13 cellular contexts compared by ENCODE assay signal in genomic region chr5:42719034-42719433, GRCh38. TPM values are rescaled to one million over a fixed set of nuclear protein-coding genes. Genes with fewer than 3 reads are reported as not detected.
DNase-seq lines count a peak whose midpoint lies in the region; ATAC-seq and TF ChIP-seq lines count a peak whose summit lies in the region.
"Had no signal": no experiment of that assay in that cellular context is flagged by ENCODE, and none has a peak within 500 bp of the region (broad histone marks: within the 10 kb centered on the region; RNA-seq: fewer than 3 reads in every experiment).

No MANE protein-coding gene starts in this region.

- ATAC-seq in GM19043 (IDR thresholded peaks at IDR 0.05; ENCODE audit: low read depth, unreplicated experiment) (peak; percentile 1), HG02798 (IDR thresholded peaks at IDR 0.05; ENCODE audit: poor library complexity, unreplicated experiment) (peak; percentile 11), T-helper 17 cell (peak; percentile 18), natural killer cell (peak in 2 of 3 donors; percentile 3 to 22), WTC11 (no peak)
- ATAC-seq: right cardiac atrium had no signal

- H3K27me3 Mint-ChIP-seq in T-helper 17 cell (peaks cover 8% of the 10 kb centered on the region), natural killer cell (ENCODE audit: low read depth in 2 of 2) (no peaks in the 10 kb centered on the region), WTC11 (ENCODE audit: low read depth) (no peaks in the 10 kb centered on the region), HFFc6 (ENCODE audit: insufficient read depth) (no peaks in the 10 kb centered on the region)

- H3K36me3 Mint-ChIP-seq in T-helper 17 cell (ENCODE audit: low read depth) (no peaks in the 10 kb centered on the region), natural killer cell (no peaks in the 10 kb centered on the region), WTC11 (no peaks in the 10 kb centered on the region), HFFc6 (ENCODE audit: low read depth) (no peaks in the 10 kb centered on the region)
- H3K36me3 Mint-ChIP-seq: naive B cell had no signal

- POLR2A ChIA-PET in WTC11 (lab: Charles Lee): no interaction called here

- H3K27ac Mint-ChIP-seq in T-helper 17 cell (no peak overlapping the region), natural killer cell (peak overlapping the region in 1 of 2 donors; percentile 38), WTC11 (no peak overlapping the region), HFFc6 (no peak overlapping the region)
- H3K27ac Mint-ChIP-seq: activated naive CD4-positive, alpha-beta T cell treated with anti-CD3 and anti-CD28 coated beads for 36 hours had no signal

- H3K4me1 Mint-ChIP-seq in T-helper 17 cell: peaks cover 14% of the 10 kb centered on the region
- H3K4me1 Mint-ChIP-seq in natural killer cell: peaks cover 26 to 31% of the 10 kb centered on the region in 2 donors
- no peaks in the 10 kb centered on the region for H3K4me1 Mint-ChIP-seq in WTC11
- H3K4me1 Mint-ChIP-seq in HFFc6 (ENCODE audit: low read depth): peaks cover 14% of the 10 kb centered on the region; the same call in 1 of the 2 replicates

- H3K4me3 Mint-ChIP-seq in T-helper 17 cell (peak overlapping the region; percentile 71), natural killer cell (peak overlapping the region; percentile 71), WTC11 (no peak overlapping the region), HFFc6 (no peak overlapping the region)
- H3K4me3 Mint-ChIP-seq: activated naive CD4-positive, alpha-beta T cell treated with anti-CD3 and anti-CD28 coated beads for 36 hours; naive B cell had no signal

- H3K9me3 ChIP-seq in T-helper 17 cell (ENCODE audit: control insufficient read depth, low read length, poor library complexity, severe bottlenecking): no peaks in the 10 kb centered on the region
- H3K9me3 ChIP-seq: SJSA1 had no signal

- no peak for TF ChIP-seq CTCF in natural killer cell (IDR thresholded peaks at IDR 0.05)
- no peak for TF ChIP-seq CTCF in WTC11 (IDR thresholded peaks at IDR 0.05)
- TF ChIP-seq CTCF in HFFc6 (IDR thresholded peaks at IDR 0.05): no peak

- intact Hi-C loops in natural killer cell (cut with micrococcal nuclease): no loop called here

- CTCF ChIA-PET in WTC11 (lab: Charles Lee): interaction anchor here (1.9 kb wide), 1 partner anchor 26 kb away, joined by 11 read pairs; no protein-coding TSS in a partner anchor

- DNase-seq in T-helper 17 cell: no peak
- no peak for DNase-seq in natural killer cell
- no peak for DNase-seq in stimulated activated CD4-positive, alpha-beta T cell treated with anti-CD3 and anti-CD28 coated beads, Interleukin-2, amount 100 ng/mL, for 24 hours
- DNase-seq in WTC11 (ENCODE audit: low spot score): no peak
- no peak for DNase-seq in HFFc6
- DNase-seq: activated naive CD4-positive, alpha-beta T cell treated with anti-CD3 and anti-CD28 coated beads for 36 hours; naive B cell; NCI-H1436 treated with DMSO at 0.1 percent for 48 hours; NCI-H82; right cardiac atrium had no signal

- H3K9me3 Mint-ChIP-seq in natural killer cell (no peaks in the 10 kb centered on the region), WTC11 (no peaks in the 10 kb centered on the region), HFFc6 (no peaks in the 10 kb centered on the region)
- H3K9me3 Mint-ChIP-seq: activated naive CD4-positive, alpha-beta T cell treated with anti-CD3 and anti-CD28 coated beads for 36 hours; naive B cell had no signal

TF ChIP-seq in WTC11, 78 proteins besides CTCF, POLR2A, EP300 and RAD21:
- no peak for TF ChIP-seq PRDM15 (CRISPR knock-in tag; IDR thresholded peaks at IDR 0.05)
- TF ChIP-seq ZSCAN18 (CRISPR knock-in tag; IDR thresholded peaks at IDR 0.05): no peak
- TF ChIP-seq PRRX2 (CRISPR knock-in tag; IDR thresholded peaks at IDR 0.05): no peak
- no peak for TF ChIP-seq JUN (CRISPR knock-in tag; IDR thresholded peaks at IDR 0.05)
- TF ChIP-seq ERG (CRISPR knock-in tag; IDR thresholded peaks at IDR 0.05): no peak
- TF ChIP-seq E2F1 (CRISPR knock-in tag; IDR thresholded peaks at IDR 0.05): no peak
- no peak for TF ChIP-seq TP53 (CRISPR knock-in tag; IDR thresholded peaks at IDR 0.05)
- TF ChIP-seq GRHL2 (CRISPR knock-in tag; IDR thresholded peaks at IDR 0.05; ENCODE audit: insufficient replicate concordance, severe bottlenecking): no peak
- no peak for TF ChIP-seq ZNF317 (CRISPR knock-in tag; IDR thresholded peaks at IDR 0.05; ENCODE audit: borderline replicate concordance, low read depth)
- TF ChIP-seq ATF6 (CRISPR knock-in tag; IDR thresholded peaks at IDR 0.05): no peak
- TF ChIP-seq FOXK1 (CRISPR knock-in tag; IDR thresholded peaks at IDR 0.05): no peak

RNA-seq across cellular contexts. Expression of gene CCDC152, which starts 37.6 kb away (rescaled TPM):
- total RNA-seq in T-helper 17 cell: 1 to 10 TPM; 2.1 to 2.2 TPM
- 1 to 10 TPM; 4.0 to 4.9 (median 4.0) TPM for total RNA-seq in natural killer cell
- total RNA-seq in WTC11 (2021): 15.1 to 19.0 TPM (median 18.8 TPM) in 3 replicates
- 1 to 10 TPM in 4 of 6 experiments, under 1 TPM in 2; 0.47 to 7.2 (median 5.6) TPM for total RNA-seq in HFFc6 (2021; fragmentation: NEBNext Ultra II Directional; extraction: Animal tissue kit (Norgen Biotek cat#: 25700))
- total RNA-seq: SJSA1 had no signal

Comparison
In these comparisons a context has a peak if more than half of its experiments do, and no peak if none do; other contexts are left out.
1. H3K4me3 Mint-ChIP-seq: peak in T-helper 17 cell (single experiment) and natural killer cell (single experiment); none in WTC11 (single experiment) and HFFc6 (single experiment).